Comparison of ENCODE assay signal across 11 cellular contexts in genomic region chr15:40379853-40380252, GRCh38. TPM values are rescaled to one million over a fixed set of nuclear protein-coding genes. Genes with fewer than 3 reads are reported as not detected.
DNase-seq lines count a peak whose midpoint lies in the region; ATAC-seq and TF ChIP-seq lines count a peak whose summit lies in the region.
"Had no signal": no experiment of that assay in that cellular context is flagged by ENCODE, and none has a peak within 500 bp of the region (broad histone marks: within the 10 kb centered on the region; RNA-seq: fewer than 3 reads in every experiment).

No MANE protein-coding gene starts in this region.

- peaks cover 13% of the 10 kb centered on the region for H3K36me3 Mint-ChIP-seq in GM23338 (ENCODE audit: low read depth)
- H3K36me3 Mint-ChIP-seq in T-helper 17 cell (ENCODE audit: low read depth), result no peaks in the 10 kb centered on the region
- H3K36me3 Mint-ChIP-seq in glutamatergic neuron (ENCODE audit: unreplicated experiment), result no peaks in the 10 kb centered on the region

- H3K4me1 ChIP-seq in GM23338 (ENCODE audit: insufficient read depth), result peaks cover 9% of the 10 kb centered on the region
- peaks cover 17% of the 10 kb centered on the region for H3K4me1 ChIP-seq in RWPE2 (ENCODE audit: insufficient read depth, poor library complexity, severe bottlenecking)
- H3K4me1 ChIP-seq in spleen, result peaks cover 0 to 38% (median 23%) of the 10 kb centered on the region in 6 donors

- H3K36me3 ChIP-seq in GM23338 (ENCODE audit: insufficient read depth) (peaks cover 1% of the 10 kb centered on the region; the same call in 1 of the 2 replicates), RWPE2 (ENCODE audit: low read depth) (peaks cover 13% of the 10 kb centered on the region), spleen (no peaks in the 10 kb centered on the region)

- ATAC-seq in GM23338, result no peak
- peak; percentile 84 for ATAC-seq in RWPE2 (ENCODE audit: low read depth)
- no peak for ATAC-seq in T-helper 17 cell
- ATAC-seq: WTC11 had no signal

- no peak for DNase-seq in GM23338 (ENCODE audit: low spot score)
- DNase-seq in RWPE2 (ENCODE audit: low spot score), result peak; percentile 93
- DNase-seq in fibroblast of the conjunctiva (ENCODE audit: low read depth), result peak; percentile 97
- DNase-seq in skeletal muscle cell (ENCODE audit: low read depth), result peak; percentile 94
- no peak for DNase-seq in T-helper 17 cell
- no peak for DNase-seq in spleen
- no peak for DNase-seq in glutamatergic neuron
- DNase-seq in NCI-H1417 (lab: John Stamatoyannopoulos, UW), result no peak

- intact Hi-C loops in spleen (cut with DNase I; ENCODE audit: low total_unique reads), result no loop called here

- H3K4me1 Mint-ChIP-seq in GM23338 (peaks cover 19% of the 10 kb centered on the region), T-helper 17 cell (peaks cover 19% of the 10 kb centered on the region), glutamatergic neuron (ENCODE audit: low read depth, unreplicated experiment) (peaks cover 12% of the 10 kb centered on the region)

- H4K20me1 ChIP-seq in GM23338 (replicated peaks; ENCODE audit: insufficient read depth), result peaks cover 8% of the 10 kb centered on the region

- H3K9me3 ChIP-seq in RWPE2 (ENCODE audit: severe bottlenecking) (no peaks in the 10 kb centered on the region), T-helper 17 cell (ENCODE audit: control insufficient read depth, low read length, poor library complexity, severe bottlenecking) (no peaks in the 10 kb centered on the region), spleen (no peaks in the 10 kb centered on the region)

- 0 out of 2 replicates have a peak, but pooled peaks cover under 1% of the 10 kb centered on the region for H3F3A ChIP-seq in GM23338 (replicated peaks; ENCODE audit: low read depth)

- H2AFZ ChIP-seq in GM23338, result peak overlapping the region; percentile 87; the same call in 1 of the 2 replicates

- H3K4me2 ChIP-seq in GM23338, result no peak overlapping the region

- H3K27me3 ChIP-seq in GM23338 (ENCODE audit: insufficient read depth) (no peaks in the 10 kb centered on the region), RWPE2 (ENCODE audit: insufficient read depth, poor library complexity, severe bottlenecking) (no peaks in the 10 kb centered on the region), spleen (replicated peaks in 1 of 7) (no peaks in the 10 kb centered on the region)
- H3K27me3 ChIP-seq: dorsolateral prefrontal cortex had no signal

- peaks cover 7% of the 10 kb centered on the region for H3K27me3 Mint-ChIP-seq in GM23338 (ENCODE audit: insufficient read depth, low read depth, poor library complexity)
- H3K27me3 Mint-ChIP-seq in T-helper 17 cell, result no peaks in the 10 kb centered on the region
- peaks cover 4% of the 10 kb centered on the region for H3K27me3 Mint-ChIP-seq in glutamatergic neuron (ENCODE audit: unreplicated experiment)

- H3K9me2 ChIP-seq in GM23338 (ENCODE audit: insufficient read depth), result no peaks in the 10 kb centered on the region

- H3K9me3 Mint-ChIP-seq in GM23338, result no peaks in the 10 kb centered on the region
- H3K9me3 Mint-ChIP-seq in glutamatergic neuron (ENCODE audit: unreplicated experiment), result peaks cover 3% of the 10 kb centered on the region
- H3K9me3 Mint-ChIP-seq: neural crest cell, WTC11 had no signal

- H3K27ac ChIP-seq in GM23338 (ENCODE audit: low read depth), result no peak overlapping the region
- H3K27ac ChIP-seq in RWPE2 (ENCODE audit: poor library complexity, severe bottlenecking), result peak overlapping the region; percentile 71
- H3K27ac ChIP-seq in spleen, result peak overlapping the region in 4 of 8 donors; percentile 13 to 45 (median 26)
- H3K27ac ChIP-seq: dorsolateral prefrontal cortex had no signal

- H3K4me3 ChIP-seq in GM23338 (no peak overlapping the region), RWPE2 (ENCODE audit: severe bottlenecking) (no peak overlapping the region), skeletal muscle cell (ENCODE audit: low read depth, low read length) (no peak overlapping the region), spleen (no peak overlapping the region)
- H3K4me3 ChIP-seq: dorsolateral prefrontal cortex had no signal

- 17 to 41% (median 26%) methylated on average over 4 of the region's 4 CpGs for WGBS in spleen, 5 donors

- no peak overlapping the region for H3K4me3 Mint-ChIP-seq in GM23338
- no peak overlapping the region for H3K4me3 Mint-ChIP-seq in T-helper 17 cell
- H3K4me3 Mint-ChIP-seq in glutamatergic neuron (ENCODE audit: unreplicated experiment), result no peak overlapping the region
- H3K4me3 Mint-ChIP-seq: WTC11 had no signal

- H3K79me2 ChIP-seq in GM23338 (replicated peaks; ENCODE audit: insufficient read depth), result peaks cover 17% of the 10 kb centered on the region

- TF ChIP-seq POLR2A in spleen (IDR thresholded peaks at IDR 0.05), result no peak

- TF ChIP-seq CTCF in GM23338 (conservative IDR thresholded peaks at IDR 0.05; ENCODE audit: low read depth in 2 of 2) (no peak), RWPE2 (IDR thresholded peaks at IDR 0.05; ENCODE audit: poor library complexity, severe bottlenecking) (no peak), spleen (IDR thresholded peaks at IDR 0.05 in 8 of 11, conservative IDR thresholded peaks at IDR 0.05 in 3 of 11) (no peak), glutamatergic neuron (IDR thresholded peaks at IDR 0.05; ENCODE audit: partially characterized antibody, unreplicated experiment) (no peak)

- no peak overlapping the region for H3K27ac Mint-ChIP-seq in GM23338
- H3K27ac Mint-ChIP-seq in T-helper 17 cell, result no peak overlapping the region
- H3K27ac Mint-ChIP-seq in glutamatergic neuron (ENCODE audit: unreplicated experiment), result no peak overlapping the region
- H3K27ac Mint-ChIP-seq: WTC11 had no signal

TF ChIP-seq in GM23338, 12 proteins besides CTCF, POLR2A, EP300 and RAD21 (continues in another document):
- no peak for TF ChIP-seq CREB1 (CRISPR knock-in tag; IDR thresholded peaks at IDR 0.05; ENCODE audit: low read depth)
- TF ChIP-seq STAT1 (IDR thresholded peaks at IDR 0.05; ENCODE audit: unreplicated experiment), result no peak
- TF ChIP-seq POLR2AphosphoS5 (IDR thresholded peaks at IDR 0.05; ENCODE audit: low read depth), result no peak

RNA-seq across cellular contexts. Expression of gene KNSTRN, which starts 2.7 kb away (rescaled TPM):
- total RNA-seq in GM23338 (2014; rRNA removed; shearing (Covaris generic)), result 67.9 and 76.4 TPM in 2 replicates
- polyA plus RNA-seq in GM23338 (2016; fragmentation: Nextera tagmentation; extraction: Ambion mirVana), result 62.7 and 80.4 TPM in 2 replicates
- total RNA-seq in T-helper 17 cell, result 1 to 10 TPM; 2.2 to 4.9 TPM
- 10 to 100 TPM in 4 of 7 donors, 1 to 10 TPM in 3; 8.3 to 16.8 (median 11.5) TPM for total RNA-seq in spleen
- polyA plus RNA-seq in spleen, result 10 to 100 TPM in 1 of 3 donors, 1 to 10 TPM in 2; 6.0 to 10.3 (median 9.0) TPM
- 62.9 TPM for total RNA-seq in glutamatergic neuron (ENCODE audit: unreplicated experiment)

RNA-seq across cellular contexts. Expression of gene DISP2, which starts 21.8 kb away (rescaled TPM):
- 1.0 and 1.3 TPM in 2 replicates for total RNA-seq in GM23338 (2014; rRNA removed; shearing (Covaris generic))
- polyA plus RNA-seq in GM23338 (2016; fragmentation: Nextera tagmentation; extraction: Ambion mirVana), result 2.2 and 2.5 TPM in 2 replicates
- under 1 TPM; 0.02 to 0.03 TPM for total RNA-seq in T-helper 17 cell
- total RNA-seq in spleen, result 1 to 10 TPM in 2 of 7 donors, under 1 TPM in 4, not detected in 1; 0.05 to 3.0 (median 0.45) TPM
- under 1 TPM; 0.47 to 0.63 (median 0.54) TPM for polyA plus RNA-seq in spleen
- 44.3 TPM for total RNA-seq in glutamatergic neuron (ENCODE audit: unreplicated experiment)

RNA-seq across cellular contexts. Expression of gene IVD, which starts 25.7 kb away (rescaled TPM):
- 64.0 and 75.4 TPM in 2 replicates for total RNA-seq in GM23338 (2014; rRNA removed; shearing (Covaris generic))
- polyA plus RNA-seq in GM23338 (2016; fragmentation: Nextera tagmentation; extraction: Ambion mirVana) (53.5 and 54.1 TPM in 2 replicates), spleen (10 to 100 TPM; 25.1 to 44.4 (median 35.1) TPM)
- total RNA-seq in T-helper 17 cell (10 to 100 TPM; 30.1 to 37.0 TPM), spleen (10 to 100 TPM; 39.6 to 93.9 (median 61.6) TPM), glutamatergic neuron (ENCODE audit: unreplicated experiment) (44.3 TPM)

RNA-seq across cellular contexts. Expression of gene PHGR1, which starts 29.0 kb away (rescaled TPM):
- total RNA-seq in GM23338 (2014; rRNA removed; shearing (Covaris generic)), result not detected in 2 replicates
- polyA plus RNA-seq in GM23338 (2016; fragmentation: Nextera tagmentation; extraction: Ambion mirVana), result not detected in 2 replicates
- total RNA-seq in T-helper 17 cell, result not detected
- total RNA-seq in spleen, result not detected
- polyA plus RNA-seq in spleen, result 1 to 10 TPM in 1 of 3 donors, under 1 TPM in 1, not detected in 1; 0.67 to 4.9 TPM
- total RNA-seq in glutamatergic neuron (ENCODE audit: unreplicated experiment), result not detected
- total RNA-seq: dorsolateral prefrontal cortex, neural crest cell, WTC11 had no signal

RNA-seq across cellular contexts. Expression of gene CCDC9B, which starts 39.1 kb away (rescaled TPM):
- total RNA-seq in GM23338 (2014; rRNA removed; shearing (Covaris generic)), result 0.97 and 1.2 TPM in 2 replicates
- polyA plus RNA-seq in GM23338 (2016; fragmentation: Nextera tagmentation; extraction: Ambion mirVana) (0.18 and 0.23 TPM in 2 replicates), spleen (1 to 10 TPM; 2.2 to 8.0 (median 3.1) TPM)
- total RNA-seq in T-helper 17 cell (1 to 10 TPM; 4.1 to 5.3 TPM), spleen (10 to 100 TPM in 3 of 7 donors, 1 to 10 TPM in 4; 3.5 to 19.4 (median 9.4) TPM), glutamatergic neuron (ENCODE audit: unreplicated experiment) (0.49 TPM)

Comparison
In these comparisons a context has a peak if more than half of its experiments do, and no peak if none do; other contexts are left out.
1. DNase-seq: peak in RWPE2 (single experiment), fibroblast of the conjunctiva (single experiment) and skeletal muscle cell (single experiment); none in GM23338 (single experiment), T-helper 17 cell (0 of 3), spleen (single experiment), glutamatergic neuron (single experiment) and NCI-H1417 (0 of 3).
2. RNA of gene DISP2, which starts 21.8 kb away (total RNA-seq): 44.3 TPM in glutamatergic neuron (single experiment); 1.0 to 1.3 TPM in GM23338, 0.05 to 3.0 TPM in spleen and 0.02 to 0.03 TPM in T-helper 17 cell; every median in the first group is over 10 times any median in the second.